ENCODE assay signal across 9 cellular contexts in genomic region chr4:121801715-121802075, GRCh38. TPM values are rescaled to one million over a fixed set of nuclear protein-coding genes. Genes with fewer than 3 reads are reported as not detected.
DNase-seq lines count a peak whose midpoint lies in the region; ATAC-seq, FAIRE-seq and TF ChIP-seq lines count a peak whose summit lies in the region.
"Had no signal": no experiment of that assay in that cellular context is flagged by ENCODE, and none has a peak within 500 bp of the region (broad histone marks: within the 10 kb centered on the region; RNA-seq: fewer than 3 reads in every experiment).

No MANE protein-coding gene starts in this region.

- peak overlapping the region; percentile 95 for H3K27ac ChIP-seq in DND-41 (ENCODE audit: low read length)
- H3K27ac ChIP-seq in PC-3 (ENCODE audit: low read length): peak overlapping the region; percentile 27; the same call in 1 of the 2 replicates
- H3K27ac ChIP-seq in pancreas: peak overlapping the region in 3 of 4 donors; percentile 68 to 84 (median 83)

- H4K20me1 ChIP-seq in DND-41 (ENCODE audit: insufficient read depth, low read length): peaks cover 3% of the 10 kb centered on the region; the same call in 1 of the 2 replicates
- H4K20me1 ChIP-seq in PC-3 (ENCODE audit: low read length): no peaks in the 10 kb centered on the region

- intact Hi-C loops in PC-3 (cut with micrococcal nuclease): loop anchor here (2.0 kb wide), 1 partner anchor 73 kb away; no protein-coding TSS in a partner anchor
- intact Hi-C loops in pancreas (cut with DNase I): no loop called here

- H3K4me3 ChIP-seq in DND-41 (ENCODE audit: low read depth in 1 of 2, low read length in 2 of 2): peak overlapping the region; percentile 90 to 93
- peak overlapping the region; percentile 84 for H3K4me3 ChIP-seq in PC-3 (ENCODE audit: low read length)
- H3K4me3 ChIP-seq in epithelial cell of proximal tubule (ENCODE audit: low read depth, low read length): peak overlapping the region; percentile 81
- peak overlapping the region; percentile 76 to 93 (median 84) for H3K4me3 ChIP-seq in pancreas

- H3K4me1 ChIP-seq in DND-41 (ENCODE audit: insufficient read depth, low read length) (peaks cover 76% of the 10 kb centered on the region), PC-3 (ENCODE audit: insufficient read depth, low read length) (peaks cover 19% of the 10 kb centered on the region), pancreas (peaks cover 6 to 8% (median 7%) of the 10 kb centered on the region in 3 donors)

- peaks cover 55% of the 10 kb centered on the region for H3K79me2 ChIP-seq in DND-41 (ENCODE audit: insufficient read depth, low read length)
- peaks cover 27% of the 10 kb centered on the region for H3K79me2 ChIP-seq in PC-3 (ENCODE audit: low read length)

- 12 to 15% methylated on average over 4 of the region's 4 CpGs for WGBS in pancreas, 2 donors

- H3K27me3 ChIP-seq in DND-41 (ENCODE audit: insufficient read depth, low read length, poor library complexity) (no peaks in the 10 kb centered on the region), PC-3 (ENCODE audit: low read length) (no peaks in the 10 kb centered on the region), pancreas (no peaks in the 10 kb centered on the region)

- FAIRE-seq in pancreas (lab: Jason Lieb, UNC): no peak

- H3F3A ChIP-seq in PC-3 (ENCODE audit: low read length, unreplicated experiment): no peaks in the 10 kb centered on the region

- peaks cover 46% of the 10 kb centered on the region for H3K36me3 ChIP-seq in DND-41 (ENCODE audit: insufficient read depth, low read length)
- peaks cover 14% of the 10 kb centered on the region; the same call in 1 of the 2 replicates for H3K36me3 ChIP-seq in PC-3 (ENCODE audit: low read depth, low read length)
- peaks cover 0 to 10% (median 0%) of the 10 kb centered on the region in 3 donors for H3K36me3 ChIP-seq in pancreas

- peak overlapping the region; percentile 64 for H3K4me2 ChIP-seq in DND-41 (ENCODE audit: insufficient read depth, low read length)
- H3K4me2 ChIP-seq in PC-3 (ENCODE audit: low read length): peak overlapping the region; percentile 94

- no TSS peak for BruUV-seq in PC-3 (replicated peaks; lab: Mats Ljungman, UMichigan)

- DNase-seq in DND-41 (no peak), PC-3 (no peak), epithelial cell of proximal tubule (ENCODE audit: low read depth) (no peak), pancreas (no peak), NCI-H1930 (lab: John Stamatoyannopoulos, UW) (no peak), iPS-NIHi7 (ENCODE audit: extremely low spot score) (no peak), SIG-M5 (lab: John Stamatoyannopoulos, UW) (no peak)
- no peak for DNase-seq in activated CD4-positive, alpha-beta T cell treated with anti-CD3 and anti-CD28 coated beads for 4 hours

- H3K9me2 ChIP-seq in PC-3 (replicated peaks; ENCODE audit: low read length): no peaks in the 10 kb centered on the region

- H3K9ac ChIP-seq in DND-41 (ENCODE audit: low read depth, low read length) (peak overlapping the region; percentile 91), PC-3 (ENCODE audit: low read length) (peak overlapping the region; percentile 93)

- CTCF ChIA-PET in PC-3 (lab: Charles Lee): interaction anchor here (0.5 kb wide), 1 partner anchor 916 kb away, joined by 3 read pairs; no protein-coding TSS in a partner anchor

- no peaks in the 10 kb centered on the region for H3K9me3 ChIP-seq in DND-41 (ENCODE audit: insufficient read depth, low read length, severe bottlenecking)
- H3K9me3 ChIP-seq in PC-3 (ENCODE audit: low read length): no peaks in the 10 kb centered on the region
- no peaks in the 10 kb centered on the region for H3K9me3 ChIP-seq in pancreas

- TF ChIP-seq CTCF in DND-41 (IDR thresholded peaks at IDR 0.05; ENCODE audit: borderline replicate concordance, extremely low read depth, low read length, poor library complexity, severe bottlenecking): no peak
- no peak for TF ChIP-seq CTCF in PC-3 (conservative IDR thresholded peaks at IDR 0.05; ENCODE audit: low read depth, low read length)
- no peak for TF ChIP-seq CTCF in epithelial cell of proximal tubule (conservative IDR thresholded peaks at IDR 0.05; ENCODE audit: low read depth, low read length)
- no peak for TF ChIP-seq CTCF in pancreas (IDR thresholded peaks at IDR 0.05)

- H2AFZ ChIP-seq in DND-41 (ENCODE audit: low read depth, low read length) (peak overlapping the region; percentile 97), PC-3 (ENCODE audit: low read length) (peak overlapping the region; percentile 85)

- POLR2A ChIA-PET in PC-3 (lab: Charles Lee; ENCODE audit: unreplicated experiment): interaction anchor here (1.0 kb wide), 1 partner anchor 23 kb away, joined by 5 read pairs; no protein-coding TSS in a partner anchor

- ATAC-seq in DND-41 (ENCODE audit: insufficient read depth, low read depth) (no peak), PC-3 (no peak), pancreas (no peak)

RNA-seq across cellular contexts. Expression of gene EXOSC9, which starts 0.6 kb away (rescaled TPM):
- total RNA-seq in PC-3 (2014; rRNA removed) (19.0 and 23.4 TPM in 2 replicates), epithelial cell of proximal tubule (55.5 and 71.1 TPM in 2 replicates), pancreas (1 to 10 TPM; 6.3 to 8.5 (median 7.6) TPM)
- 10 to 100 TPM in 1 of 2 donors, 1 to 10 TPM in 1; 8.0 to 15.9 TPM for polyA plus RNA-seq in pancreas

RNA-seq across cellular contexts. Expression of gene CCNA2, which starts 22.0 kb away (rescaled TPM):
- 59.1 and 78.0 TPM in 2 replicates for total RNA-seq in PC-3 (2014; rRNA removed)
- 106 and 139 TPM in 2 replicates for total RNA-seq in epithelial cell of proximal tubule
- total RNA-seq in pancreas: 1 to 10 TPM in 1 of 6 donors, under 1 TPM in 5; 0.19 to 1.5 (median 0.42) TPM
- polyA plus RNA-seq in pancreas: under 1 TPM; 0.72 to 0.82 TPM

RNA-seq across cellular contexts. Expression of gene SMIM43, which starts 36.7 kb away (rescaled TPM):
- total RNA-seq in PC-3 (2014; rRNA removed) (not detected in 2 replicates), epithelial cell of proximal tubule (0.07 TPM in 1 of 2 replicates, not detected in the other), pancreas (not detected)
- polyA plus RNA-seq in pancreas: under 1 TPM in 1 of 2 donors, not detected in 1; 0.07 TPM
- total RNA-seq: activated CD8-positive, alpha-beta memory T cell treated with anti-CD3 and anti-CD28 coated beads for 36 hours had no signal

Comparison
In these comparisons a context has a peak if more than half of its experiments do, and no peak if none do; other contexts are left out.
1. H3K27ac ChIP-seq: peak in every context shown above with its lines; median percentile 95 in DND-41; 83 in pancreas; 27 in PC-3.
2. RNA of gene CCNA2, which starts 22.0 kb away (total RNA-seq): 106 to 139 TPM in epithelial cell of proximal tubule and 59.1 to 78.0 TPM in PC-3; 0.19 to 1.5 TPM in pancreas; every median in the first group is over 10 times any median in the second.
3. Peak in every context shown above with its lines, with median percentiles within 50 percentile points of each other: H3K4me3 ChIP-seq.